16 cellular contexts compared by ENCODE assay signal in genomic region chr20:17761612-17762011, GRCh38.
A peak's percentile ranks its signal among the peaks of the same experiment; 100 is the strongest.
DNase-seq lines count a peak whose midpoint lies in the region; ATAC-seq, FAIRE-seq and TF ChIP-seq lines count a peak whose summit lies in the region.
"Had no signal": no experiment of that assay in that cellular context is flagged by ENCODE, and none has a peak within 500 bp of the region (broad histone marks: within the 10 kb centered on the region; RNA-seq: fewer than 3 reads in every experiment).

No MANE protein-coding gene starts in this region.

- no peaks in the 10 kb centered on the region for H4K20me1 ChIP-seq in GM12878 (ENCODE audit: control insufficient read depth, insufficient read depth)

- no peak overlapping the region for H3K4me2 ChIP-seq in GM12878 (ENCODE audit: control insufficient read depth, insufficient read depth)

- no peak for FAIRE-seq in GM12878 (lab: Jason Lieb, UNC)

- TF ChIP-seq CTCF in activated CD8-positive, alpha-beta T cell treated with anti-CD3 and anti-CD28 coated beads for 36 hours (IDR thresholded peaks at IDR 0.05), result no peak
- TF ChIP-seq CTCF in GM12878 (IDR thresholded peaks at IDR 0.05 in 2 of 3, conservative IDR thresholded peaks at IDR 0.05 in 1 of 3; ENCODE audit: control insufficient read depth in 2 of 3, extremely low read depth in 1 of 3, insufficient read depth in 1 of 3, low read depth in 3 of 3, low read length in 3 of 3), result no peak

- H3K27ac Mint-ChIP-seq in activated CD8-positive, alpha-beta T cell treated with anti-CD3 and anti-CD28 coated beads for 36 hours, result no peak overlapping the region
- H3K27ac Mint-ChIP-seq in activated CD8-positive, alpha-beta T cell treated with anti-CD3 and anti-CD28 coated beads, Interleukin-2, amount 10 ng/mL, durations not matched to agents 7 days and 5 days, result no peak overlapping the region
- H3K27ac Mint-ChIP-seq in activated CD4-positive, alpha-beta T cell treated with anti-CD3 and anti-CD28 coated beads for 36 hours, result no peak overlapping the region
- H3K27ac Mint-ChIP-seq: activated naive CD8-positive, alpha-beta T cell treated with anti-CD3 and anti-CD28 coated beads, Interleukin-2, amount 50 U/mL, for 24 hours; activated T-cell treated with anti-CD3 and anti-CD28 coated beads, Interleukin-2, amount 50 U/mL, for 24 hours had no signal

- H3K9ac ChIP-seq in GM12878 (ENCODE audit: control insufficient read depth, insufficient read depth, low read length), result no peak overlapping the region

- 14% methylated on average over 3 of the region's 3 CpGs for WGBS in GM12878 (ENCODE audit: insufficient coverage, insufficient replicate concordance, low lambda C conversion rate, missing lambda C conversion rate)
- 81 to 90% methylated on average over 3 of the region's 3 CpGs for WGBS in aorta, 2 donors

- H3K36me3 Mint-ChIP-seq in activated CD8-positive, alpha-beta T cell treated with anti-CD3 and anti-CD28 coated beads for 36 hours (ENCODE audit: low read depth), result no peaks in the 10 kb centered on the region
- H3K36me3 Mint-ChIP-seq in activated CD8-positive, alpha-beta T cell treated with anti-CD3 and anti-CD28 coated beads, Interleukin-2, amount 10 ng/mL, durations not matched to agents 7 days and 5 days (ENCODE audit: low read depth), result no peaks in the 10 kb centered on the region
- no peaks in the 10 kb centered on the region for H3K36me3 Mint-ChIP-seq in activated CD4-positive, alpha-beta T cell treated with anti-CD3 and anti-CD28 coated beads for 36 hours (ENCODE audit: low read depth)

- H3K4me3 ChIP-seq in GM12878, result no peak overlapping the region
- no peak overlapping the region for H3K4me3 ChIP-seq in aorta (ENCODE audit: low read length in 2 of 2)
- H3K4me3 ChIP-seq: thoracic aorta had no signal

- no peaks in the 10 kb centered on the region for H3K36me3 ChIP-seq in GM12878 (ENCODE audit: control insufficient read depth in 2 of 2, insufficient read depth in 2 of 2, low read length in 1 of 2)
- H3K36me3 ChIP-seq in aorta (ENCODE audit: control insufficient read depth in 1 of 2, insufficient read depth in 2 of 2, low read length in 1 of 2), result no peaks in the 10 kb centered on the region
- H3K36me3 ChIP-seq: thoracic aorta had no signal

- TF ChIP-seq EP300 in GM12878 (IDR thresholded peaks at IDR 0.05; ENCODE audit: borderline replicate concordance in 1 of 2, control insufficient read depth in 1 of 2, low read depth in 2 of 2, low read length in 2 of 2), result no peak

- peak; percentile 45 for ATAC-seq in activated CD8-positive, alpha-beta T cell treated with anti-CD3 and anti-CD28 coated beads for 36 hours
- ATAC-seq in activated CD8-positive, alpha-beta T cell treated with anti-CD3 and anti-CD28 coated beads, Interleukin-2, amount 10 ng/mL, durations not matched to agents 7 days and 5 days, result no peak
- ATAC-seq in GM12878 (peak; percentile 55), aorta (ENCODE audit: low FRiP score) (no peak), Right ventricle myocardium superior (ENCODE audit: poor library complexity) (no peak)
- no peak for ATAC-seq in activated CD4-positive, alpha-beta T cell treated with anti-CD3 and anti-CD28 coated beads for 36 hours
- ATAC-seq: activated naive CD8-positive, alpha-beta T cell treated with anti-CD3 and anti-CD28 coated beads, Interleukin-2, amount 50 U/mL, for 24 hours had no signal

- no peaks in the 10 kb centered on the region for H3K4me1 ChIP-seq in GM12878 (ENCODE audit: control insufficient read depth, insufficient read depth, low read length)
- no peaks in the 10 kb centered on the region for H3K4me1 ChIP-seq in aorta (ENCODE audit: control insufficient read depth in 1 of 2, insufficient read depth in 2 of 2, low read length in 2 of 2)

- no peak overlapping the region for H3K4me3 Mint-ChIP-seq in activated CD8-positive, alpha-beta T cell treated with anti-CD3 and anti-CD28 coated beads for 36 hours
- H3K4me3 Mint-ChIP-seq in activated CD8-positive, alpha-beta T cell treated with anti-CD3 and anti-CD28 coated beads, Interleukin-2, amount 10 ng/mL, durations not matched to agents 7 days and 5 days, result no peak overlapping the region
- no peak overlapping the region for H3K4me3 Mint-ChIP-seq in activated CD4-positive, alpha-beta T cell treated with anti-CD3 and anti-CD28 coated beads for 36 hours
- H3K4me3 Mint-ChIP-seq: activated naive CD8-positive, alpha-beta T cell treated with anti-CD3 and anti-CD28 coated beads, Interleukin-2, amount 50 U/mL, for 24 hours; activated T-cell treated with anti-CD3 and anti-CD28 coated beads, Interleukin-2, amount 50 U/mL, for 24 hours; neural crest cell had no signal

- POLR2A ChIA-PET in activated CD8-positive, alpha-beta T cell treated with anti-CD3 and anti-CD28 coated beads for 36 hours (lab: Charles Lee), result no interaction called here
- POLR2A ChIA-PET in activated CD8-positive, alpha-beta T cell treated with anti-CD3 and anti-CD28 coated beads, Interleukin-2, amount 10 ng/mL, durations not matched to agents 7 days and 5 days (lab: Charles Lee), result no interaction called here
- POLR2A ChIA-PET in GM12878 (lab: Charles Lee), result no interaction called here
- POLR2A ChIA-PET in activated CD4-positive, alpha-beta T cell treated with anti-CD3 and anti-CD28 coated beads for 36 hours (lab: Charles Lee), result no interaction called here

- H3K79me2 ChIP-seq in GM12878 (ENCODE audit: control insufficient read depth, insufficient read depth, low read length), result no peaks in the 10 kb centered on the region

- H3K27me3 Mint-ChIP-seq in activated CD8-positive, alpha-beta T cell treated with anti-CD3 and anti-CD28 coated beads for 36 hours, result peaks cover 2% of the 10 kb centered on the region
- H3K27me3 Mint-ChIP-seq in activated CD8-positive, alpha-beta T cell treated with anti-CD3 and anti-CD28 coated beads, Interleukin-2, amount 10 ng/mL, durations not matched to agents 7 days and 5 days (ENCODE audit: low read depth), result peaks cover 4% of the 10 kb centered on the region
- H3K27me3 Mint-ChIP-seq in activated CD4-positive, alpha-beta T cell treated with anti-CD3 and anti-CD28 coated beads for 36 hours, result no peaks in the 10 kb centered on the region

- intact Hi-C loops in activated CD8-positive, alpha-beta T cell treated with anti-CD3 and anti-CD28 coated beads for 36 hours (cut with micrococcal nuclease), result no loop called here
- intact Hi-C loops in GM12878 (cut with micrococcal nuclease; ENCODE audit: unreplicated experiment) (no loop called here), aorta (cut with DNase I) (no loop called here), Right ventricle myocardium superior (cut with DNase I) (no loop called here)
- intact Hi-C loops in activated CD4-positive, alpha-beta T cell treated with anti-CD3 and anti-CD28 coated beads for 36 hours (cut with DNase I, micrococcal nuclease), result no loop called here

- H3K27ac ChIP-seq in GM12878 (ENCODE audit: control insufficient read depth, insufficient read depth) (no peak overlapping the region), aorta (ENCODE audit: low read depth in 1 of 2, low read length in 2 of 2) (no peak overlapping the region)
- H3K27ac ChIP-seq: thoracic aorta had no signal

- in situ Hi-C loops in GM12878 (cut with MboI), result no loop called here

- SMC1A ChIA-PET in GM12878 (lab: Charles Lee; ENCODE audit: uncharacterized antibody, unreplicated experiment), result no interaction called here

- no peak for DNase-seq in activated CD8-positive, alpha-beta T cell treated with anti-CD3 and anti-CD28 coated beads for 36 hours
- DNase-seq in activated CD8-positive, alpha-beta T cell treated with anti-CD3 and anti-CD28 coated beads, Interleukin-2, amount 10 ng/mL, durations not matched to agents 7 days and 5 days, result no peak
- DNase-seq in NAMALWA (ENCODE audit: low spot score) (peak; percentile 49), GM12878 (ENCODE audit: low read depth, low spot score) (no peak), NCI-H524 treated with DMSO at 0.1 percent for 48 hours (lab: John Stamatoyannopoulos, UW) (no peak), aorta (no peak), Right ventricle myocardium superior (no peak)
- DNase-seq in activated CD4-positive, alpha-beta T cell treated with anti-CD3 and anti-CD28 coated beads for 36 hours, result no peak
- DNase-seq: activated CD4-positive, alpha-beta T cell treated with anti-CD3 and anti-CD28 coated beads for 48 hours; activated naive CD8-positive, alpha-beta T cell treated with anti-CD3 and anti-CD28 coated beads, Interleukin-2, amount 50 U/mL, for 24 hours; activated T-cell treated with anti-CD3 and anti-CD28 coated beads, Interleukin-2, amount 50 U/mL, for 24 hours; glutamatergic neuron; islet precursor cell; mesenchymal stem cell had no signal

- H3K4me1 Mint-ChIP-seq in activated CD8-positive, alpha-beta T cell treated with anti-CD3 and anti-CD28 coated beads for 36 hours (ENCODE audit: low read depth), result no peaks in the 10 kb centered on the region
- no peaks in the 10 kb centered on the region for H3K4me1 Mint-ChIP-seq in activated CD8-positive, alpha-beta T cell treated with anti-CD3 and anti-CD28 coated beads, Interleukin-2, amount 10 ng/mL, durations not matched to agents 7 days and 5 days (ENCODE audit: low read depth)
- no peaks in the 10 kb centered on the region for H3K4me1 Mint-ChIP-seq in activated CD4-positive, alpha-beta T cell treated with anti-CD3 and anti-CD28 coated beads for 36 hours

- TF ChIP-seq RAD21 in GM12878 (IDR thresholded peaks at IDR 0.05; ENCODE audit: insufficient read depth, low read depth, low read length), result no peak

- peaks cover 5% of the 10 kb centered on the region for H3K9me3 Mint-ChIP-seq in activated CD8-positive, alpha-beta T cell treated with anti-CD3 and anti-CD28 coated beads for 36 hours
- no peaks in the 10 kb centered on the region for H3K9me3 Mint-ChIP-seq in activated CD8-positive, alpha-beta T cell treated with anti-CD3 and anti-CD28 coated beads, Interleukin-2, amount 10 ng/mL, durations not matched to agents 7 days and 5 days (ENCODE audit: insufficient read depth)
- H3K9me3 Mint-ChIP-seq in activated CD4-positive, alpha-beta T cell treated with anti-CD3 and anti-CD28 coated beads for 36 hours (ENCODE audit: low read depth), result peaks cover 5% of the 10 kb centered on the region

- BruUV-seq in GM12878 (replicated peaks; lab: Mats Ljungman, UMichigan), result no TSS peak

- no peak for TF ChIP-seq POLR2A in GM12878 (IDR thresholded peaks at IDR 0.05; ENCODE audit: low read depth, low read length)

- H3K27me3 ChIP-seq in GM12878 (replicated peaks in 1 of 2; ENCODE audit: control insufficient read depth in 2 of 2, insufficient read depth in 2 of 2, low read length in 1 of 2), result no peaks in the 10 kb centered on the region
- H3K27me3 ChIP-seq in aorta (ENCODE audit: control insufficient read depth in 1 of 2, insufficient read depth in 2 of 2, low read length in 1 of 2), result no peaks in the 10 kb centered on the region

- CTCF ChIA-PET in activated CD8-positive, alpha-beta T cell treated with anti-CD3 and anti-CD28 coated beads for 36 hours (lab: Charles Lee), result no interaction called here
- CTCF ChIA-PET in activated CD8-positive, alpha-beta T cell treated with anti-CD3 and anti-CD28 coated beads, Interleukin-2, amount 10 ng/mL, durations not matched to agents 7 days and 5 days (lab: Charles Lee), result no interaction called here
- CTCF ChIA-PET in GM12878 (lab: Yijun Ruan, JAX), result no interaction called here
- CTCF ChIA-PET in activated CD4-positive, alpha-beta T cell treated with anti-CD3 and anti-CD28 coated beads for 36 hours (lab: Charles Lee), result no interaction called here

- H2AFZ ChIP-seq in GM12878 (ENCODE audit: control insufficient read depth, low read depth, low read length), result no peak overlapping the region; the same call in 1 of the 2 replicates

- H3K9me3 ChIP-seq in GM12878 (replicated peaks; ENCODE audit: control insufficient read depth, insufficient read depth, low read length), result peaks cover 2% of the 10 kb centered on the region; the same call in 1 of the 3 replicates
- H3K9me3 ChIP-seq in aorta (ENCODE audit: control insufficient read depth, low read length), result peaks cover 4% of the 10 kb centered on the region

- RAD21 ChIA-PET in GM12878 (lab: Charles Lee; ENCODE audit: unreplicated experiment), result no interaction called here

Comparison
In these comparisons a context has a peak if more than half of its experiments do, and no peak if none do; other contexts are left out.
1. ATAC-seq: peak in activated CD8-positive, alpha-beta T cell treated with anti-CD3 and anti-CD28 coated beads for 36 hours (single experiment) and GM12878 (single experiment); none in activated CD8-positive, alpha-beta T cell treated with anti-CD3 and anti-CD28 coated beads, Interleukin-2, amount 10 ng/mL, durations not matched to agents 7 days and 5 days (single experiment), aorta (single experiment), Right ventricle myocardium superior (single experiment) and activated CD4-positive, alpha-beta T cell treated with anti-CD3 and anti-CD28 coated beads for 36 hours (single experiment).